In genomic region chr7:4726051-4726450, GRCh38 we compare ENCODE assay signal across 8 cellular contexts. TPM values are rescaled to one million over a fixed set of nuclear protein-coding genes. Genes with fewer than 3 reads are reported as not detected.
A peak's percentile ranks its signal among the peaks of the same experiment; 100 is the strongest.
DNase-seq lines count a peak whose midpoint lies in the region; ATAC-seq and TF ChIP-seq lines count a peak whose summit lies in the region.

No MANE protein-coding gene starts in this region.

- no peak for ATAC-seq in GM19463 (IDR thresholded peaks at IDR 0.05; ENCODE audit: unreplicated experiment)

- H3K4me1 Mint-ChIP-seq in activated CD4-positive, alpha-beta memory T cell treated with anti-CD3 and anti-CD28 coated beads for 36 hours (ENCODE audit: low read depth): peaks cover 35% of the 10 kb centered on the region

- no peaks in the 10 kb centered on the region for H3K9me3 Mint-ChIP-seq in activated CD4-positive, alpha-beta memory T cell treated with anti-CD3 and anti-CD28 coated beads for 36 hours

- H3K79me2 ChIP-seq in parathyroid adenoma: peaks cover 72% of the 10 kb centered on the region

- H3K36me3 ChIP-seq in parathyroid adenoma (ENCODE audit: control insufficient read depth, insufficient read depth, low read length): no peaks in the 10 kb centered on the region

- H3K27me3 ChIP-seq in parathyroid adenoma (ENCODE audit: control insufficient read depth, insufficient read depth, low read length): no peaks in the 10 kb centered on the region

- no peak overlapping the region for H3K9ac ChIP-seq in parathyroid adenoma

- H2AFZ ChIP-seq in parathyroid adenoma: no peak overlapping the region

- H3K4me2 ChIP-seq in parathyroid adenoma (ENCODE audit: low read length): no peak overlapping the region

- CTCF ChIA-PET in activated CD4-positive, alpha-beta memory T cell treated with anti-CD3 and anti-CD28 coated beads for 36 hours (lab: Charles Lee): interaction anchor here (1.0 kb wide), 1 partner anchor 28 kb away, joined by 3 read pairs; no protein-coding TSS in a partner anchor

- H3K9me3 ChIP-seq in parathyroid adenoma (ENCODE audit: control insufficient read depth, low read length): no peaks in the 10 kb centered on the region

- POLR2A ChIA-PET in activated CD4-positive, alpha-beta memory T cell treated with anti-CD3 and anti-CD28 coated beads for 36 hours (lab: Charles Lee): interaction anchor here (0.7 kb wide), 2 partner anchors 21 to 1506 kb away, joined by 3 read pairs; no protein-coding TSS in a partner anchor

- no peak for TF ChIP-seq CTCF in C4-2B (conservative IDR thresholded peaks at IDR 0.05)
- no peak for TF ChIP-seq CTCF in parathyroid adenoma (IDR thresholded peaks at IDR 0.05)

- H3K27me3 Mint-ChIP-seq in activated CD4-positive, alpha-beta memory T cell treated with anti-CD3 and anti-CD28 coated beads for 36 hours: no peaks in the 10 kb centered on the region

- no peak for DNase-seq in activated CD4-positive, alpha-beta memory T cell treated with anti-CD3 and anti-CD28 coated beads for 36 hours
- DNase-seq in fibroblast of peridontal ligament (ENCODE audit: extremely low read depth): peak; percentile 14
- no peak for DNase-seq in activated CD4-positive, CD25-positive, alpha-beta regulatory T cell treated with anti-CD3 and anti-CD28 coated beads, Interleukin-2, amount 50 U/mL, for 72 hours
- DNase-seq in NCI-H146 treated with DMSO at 0.1 percent for 48 hours (lab: John Stamatoyannopoulos, UW; ENCODE audit: unreplicated experiment): no peak
- no peak for DNase-seq in activated effector memory CD4-positive, alpha-beta T cell treated with anti-CD3 and anti-CD28 coated beads, Interleukin-2, amount 50 U/mL, for 16 hours

- H3K36me3 Mint-ChIP-seq in activated CD4-positive, alpha-beta memory T cell treated with anti-CD3 and anti-CD28 coated beads for 36 hours: no peaks in the 10 kb centered on the region

- H3K4me3 Mint-ChIP-seq in activated CD4-positive, alpha-beta memory T cell treated with anti-CD3 and anti-CD28 coated beads for 36 hours: peak overlapping the region; percentile 80

- peak overlapping the region; percentile 46; the same call in 1 of the 2 replicates for H3K27ac ChIP-seq in C4-2B
- H3K27ac ChIP-seq in parathyroid adenoma: peak overlapping the region; percentile 63

- H3K27ac Mint-ChIP-seq in activated CD4-positive, alpha-beta memory T cell treated with anti-CD3 and anti-CD28 coated beads for 36 hours: peak overlapping the region; percentile 28

- intact Hi-C loops in activated CD4-positive, alpha-beta memory T cell treated with anti-CD3 and anti-CD28 coated beads for 36 hours (cut with micrococcal nuclease): no loop called here

- no peak overlapping the region for H3K4me3 ChIP-seq in parathyroid adenoma (ENCODE audit: low read depth, low read length)

- H3K4me1 ChIP-seq in parathyroid adenoma: no peaks in the 10 kb centered on the region

RNA-seq across cellular contexts. Expression of gene FOXK1, which starts 44.0 kb away (rescaled TPM):
- 10 to 100 TPM; 25.9 to 26.6 TPM for total RNA-seq in activated CD4-positive, alpha-beta memory T cell treated with anti-CD3 and anti-CD28 coated beads for 36 hours

RNA-seq across cellular contexts. Expression of gene AP5Z1, which starts 49.4 kb away (rescaled TPM):
- total RNA-seq in activated CD4-positive, alpha-beta memory T cell treated with anti-CD3 and anti-CD28 coated beads for 36 hours: 10 to 100 TPM; 21.6 to 24.1 TPM
